Comparison of ENCODE assay signal across 15 cellular contexts in the genomic region with DNA sequence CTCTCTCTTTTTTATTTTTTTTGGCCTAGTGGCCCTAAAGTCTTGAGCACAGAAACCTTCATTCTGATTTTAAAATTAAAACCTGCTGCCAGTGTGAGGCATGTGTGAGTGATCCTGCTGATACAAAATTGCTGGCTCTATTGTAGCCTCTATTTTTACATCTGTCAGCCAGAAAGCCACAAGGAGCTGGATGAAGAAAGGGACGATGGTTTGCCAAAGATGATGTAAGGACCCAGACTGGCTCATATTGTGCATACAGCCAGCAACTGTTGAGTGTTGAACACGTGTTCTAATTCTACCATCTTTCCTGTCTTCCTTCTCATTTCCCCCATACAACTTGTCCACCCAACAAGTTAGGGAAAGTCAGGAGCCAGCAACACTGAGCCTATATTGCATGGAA. TPM values are rescaled to one million over a fixed set of nuclear protein-coding genes. Genes with fewer than 3 reads are reported as not detected.
DNase-seq lines count a peak whose midpoint lies in the region; ATAC-seq, FAIRE-seq and TF ChIP-seq lines count a peak whose summit lies in the region.
"Had no signal": no experiment of that assay in that cellular context is flagged by ENCODE, and none has a peak within 500 bp of the region (broad histone marks: within the 10 kb centered on the region; RNA-seq: fewer than 3 reads in every experiment).

No MANE protein-coding gene starts in this region.

- TF ChIP-seq POLR2A in gastrocnemius medialis (IDR thresholded peaks at IDR 0.05), result no peak
- TF ChIP-seq POLR2A in GM12892 (IDR thresholded peaks at IDR 0.05; ENCODE audit: low read depth, low read length), result no peak

- no peaks in the 10 kb centered on the region for H3K36me3 ChIP-seq in gastrocnemius medialis
- H3K36me3 ChIP-seq: right lobe of liver, SJCRH30 had no signal

- H3K4me3 ChIP-seq in fibroblast of the aortic adventitia (ENCODE audit: low read depth, low read length), result no peak overlapping the region
- no peak overlapping the region for H3K4me3 ChIP-seq in gastrocnemius medialis
- H3K4me3 ChIP-seq: right lobe of liver, SJCRH30 had no signal

- in situ Hi-C loops in gastrocnemius medialis (cut with MboI; ENCODE audit: low sequenced_read_pairs in 4 of 4), result loop anchor here in 1 of 4 donors (25.0 kb wide), 1 partner anchor 160 kb away; no protein-coding TSS in a partner anchor

- H3K27me3 ChIP-seq in gastrocnemius medialis, result no peaks in the 10 kb centered on the region
- H3K27me3 ChIP-seq: right lobe of liver, SJCRH30 had no signal

- H3K4me1 ChIP-seq in gastrocnemius medialis, result peaks cover 22 to 25% of the 10 kb centered on the region in 2 donors
- H3K4me1 ChIP-seq: right lobe of liver, SJCRH30 had no signal

- intact Hi-C loops in gastrocnemius medialis (cut with DNase I; ENCODE audit: low total_unique reads), result loop anchor here (5.0 to 10.0 kb wide), 2 partner anchors 45 to 163 kb away; no protein-coding TSS in a partner anchor

- H3K9me3 ChIP-seq in gastrocnemius medialis, result no peaks in the 10 kb centered on the region
- H3K9me3 ChIP-seq: right lobe of liver, SJCRH30 had no signal

- DNase-seq in GM04504 (ENCODE audit: low read depth) (peak; percentile 86), RPMI7951 (ENCODE audit: low read depth) (peak; percentile 83), fibroblast of the aortic adventitia (ENCODE audit: low read depth) (peak; percentile 97), gastrocnemius medialis (peak; percentile 55 to 70), GM12892 (ENCODE audit: insufficient read length) (no peak)
- DNase-seq: CD4-positive, CD25-positive, alpha-beta regulatory T cell; kidney; NCI-H1694; right lobe of liver had no signal

- no peak for FAIRE-seq in GM12892 (lab: Jason Lieb, UNC)
- FAIRE-seq: G401.6, kidney had no signal

- peak overlapping the region; percentile 69 to 79 (median 70) for H3K27ac ChIP-seq in gastrocnemius medialis
- H3K27ac ChIP-seq: right lobe of liver, SJCRH30 had no signal

- peak; percentile 94 to 97 for ATAC-seq in gastrocnemius medialis
- ATAC-seq in GM18867 (IDR thresholded peaks at IDR 0.05; ENCODE audit: unreplicated experiment), result no peak
- no peak for ATAC-seq in GM18870 (IDR thresholded peaks at IDR 0.05; ENCODE audit: unreplicated experiment)
- no peak for ATAC-seq in GM19035 (IDR thresholded peaks at IDR 0.05; ENCODE audit: unreplicated experiment)
- ATAC-seq: activated naive CD4-positive, alpha-beta T cell treated with anti-CD3 and anti-CD28 coated beads, Interleukin-2, amount 50 U/mL, for 72 hours; right lobe of liver had no signal

- TF ChIP-seq CTCF in fibroblast of the aortic adventitia (IDR thresholded peaks at IDR 0.05; ENCODE audit: insufficient read depth, low read length) (no peak), gastrocnemius medialis (IDR thresholded peaks at IDR 0.05 in 4 of 5, conservative IDR thresholded peaks at IDR 0.05 in 1 of 5) (no peak)

RNA-seq across cellular contexts. Expression of gene ATXN1, which starts 40.8 kb away (rescaled TPM):
- 29.1 and 31.2 TPM in 2 replicates for total RNA-seq in RPMI7951 (2014; rRNA removed; shearing (Covaris generic))
- total RNA-seq in fibroblast of the aortic adventitia (ENCODE audit: low replicate concordance), result 31.8 and 39.3 TPM in 2 replicates
- 10 to 100 TPM; 21.8 to 42.9 (median 33.1) TPM for total RNA-seq in gastrocnemius medialis
- 15.6 TPM for polyA plus RNA-seq in GM12892 (2012; ENCODE audit: missing spikeins)

Comparison
In these comparisons a context has a peak if more than half of its experiments do, and no peak if none do; other contexts are left out.
1. ATAC-seq: peak in gastrocnemius medialis (2 of 2); none in GM18867 (single experiment), GM18870 (single experiment) and GM19035 (single experiment).